8 cellular contexts compared by ENCODE assay signal in the genomic region with DNA sequence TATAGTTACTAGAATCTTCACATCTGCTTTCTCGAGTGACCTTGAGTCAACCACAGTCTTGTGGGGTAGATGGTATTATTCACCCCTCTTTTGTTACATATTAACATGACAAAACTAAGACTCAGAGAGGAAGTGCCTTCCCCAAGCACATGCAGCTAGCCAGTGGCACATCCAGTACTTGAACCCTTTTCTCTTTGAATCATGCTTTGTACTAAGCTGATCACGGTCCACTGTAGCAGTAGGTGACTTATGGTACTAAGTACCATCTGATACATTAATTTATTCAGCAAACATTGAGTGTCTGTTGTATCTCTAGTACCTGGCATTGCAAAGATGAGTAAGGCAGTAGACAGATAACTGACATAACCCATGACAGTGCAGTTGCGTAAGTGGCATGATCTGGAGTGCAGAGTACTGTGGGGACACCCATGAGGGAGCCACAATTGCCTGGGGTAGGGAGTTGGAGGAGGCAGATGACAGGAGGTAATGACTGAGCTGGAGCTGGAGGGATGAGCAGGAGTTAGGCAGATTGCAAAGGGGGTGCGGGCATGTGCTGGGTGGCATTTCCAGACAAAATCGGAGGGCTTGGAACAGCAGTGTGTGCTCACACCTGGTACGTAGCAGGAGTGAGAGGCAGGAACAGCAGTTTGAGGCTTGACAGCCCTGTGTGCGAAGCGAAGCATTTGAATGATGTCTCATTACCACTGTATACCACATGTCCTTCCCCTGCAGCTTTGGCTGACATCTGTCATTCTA. TPM values are rescaled to one million over a fixed set of nuclear protein-coding genes. Genes with fewer than 3 reads are reported as not detected.
A peak's percentile ranks its signal among the peaks of the same experiment; 100 is the strongest.
DNase-seq lines count a peak whose midpoint lies in the region; ATAC-seq and TF ChIP-seq lines count a peak whose summit lies in the region.

No MANE protein-coding gene starts in this region.

- H3K27ac ChIP-seq in trophoblast cell (ENCODE audit: low read depth, low read length): no peak overlapping the region
- H3K27ac ChIP-seq in smooth muscle cell (ENCODE audit: low read depth): no peak overlapping the region

- H2AK5ac ChIP-seq in trophoblast cell (ENCODE audit: low read length): no peak overlapping the region

- H2AFZ ChIP-seq in trophoblast cell (ENCODE audit: insufficient read depth, low read length, poor library complexity) (no peak overlapping the region), smooth muscle cell (ENCODE audit: low read depth) (no peak overlapping the region)

- no peaks in the 10 kb centered on the region for H3K27me3 ChIP-seq in trophoblast cell (ENCODE audit: insufficient read depth, low read length)
- H3K27me3 ChIP-seq in smooth muscle cell (ENCODE audit: low read depth): no peaks in the 10 kb centered on the region

- H3K79me2 ChIP-seq in trophoblast cell (ENCODE audit: control insufficient read depth, insufficient read depth, low read length, poor library complexity) (peaks cover 7% of the 10 kb centered on the region), smooth muscle cell (ENCODE audit: low read depth) (peaks cover 85% of the 10 kb centered on the region)

- no peak overlapping the region for H4K8ac ChIP-seq in trophoblast cell (ENCODE audit: low read depth, low read length)

- no peak for DNase-seq in activated CD8-positive, alpha-beta T cell treated with anti-CD3 and anti-CD28 coated beads, Interleukin-2, amount 10 ng/mL, durations not matched to agents 7 days and 5 days
- DNase-seq in activated CD8-positive, alpha-beta T cell treated with anti-CD3 and anti-CD28 coated beads for 36 hours: no peak
- DNase-seq in SIG-M5 treated with dmso at 0.1 percent for 504 hours (lab: John Stamatoyannopoulos, UW; ENCODE audit: unreplicated experiment): peak; percentile 90
- DNase-seq in trophoblast cell: peak; percentile 4 to 35
- no peak for DNase-seq in hippocampal formation (lab: John Stamatoyannopoulos, UW)
- DNase-seq in smooth muscle cell (lab: John Stamatoyannopoulos, UW; ENCODE audit: unreplicated experiment): no peak
- DNase-seq in GM10266 (ENCODE audit: extremely low spot score): no peak

- POLR2A ChIA-PET in activated CD8-positive, alpha-beta T cell treated with anti-CD3 and anti-CD28 coated beads, Interleukin-2, amount 10 ng/mL, durations not matched to agents 7 days and 5 days (lab: Charles Lee): interaction anchor here (0.7 kb wide), 1 partner anchor 11 kb away, joined by 5 read pairs; no protein-coding TSS in a partner anchor
- POLR2A ChIA-PET in activated CD8-positive, alpha-beta T cell treated with anti-CD3 and anti-CD28 coated beads for 36 hours (lab: Charles Lee): no interaction called here

- no peaks in the 10 kb centered on the region for H3K36me3 ChIP-seq in trophoblast cell (ENCODE audit: control insufficient read depth in 1 of 2, insufficient read depth in 2 of 2, low read length in 2 of 2)
- H3K36me3 ChIP-seq in smooth muscle cell (ENCODE audit: low read depth): no peaks in the 10 kb centered on the region

- H3K4me3 Mint-ChIP-seq in activated CD8-positive, alpha-beta T cell treated with anti-CD3 and anti-CD28 coated beads, Interleukin-2, amount 10 ng/mL, durations not matched to agents 7 days and 5 days: no peak overlapping the region
- H3K4me3 Mint-ChIP-seq in activated CD8-positive, alpha-beta T cell treated with anti-CD3 and anti-CD28 coated beads for 36 hours: no peak overlapping the region

- no peak overlapping the region for H4K12ac ChIP-seq in trophoblast cell (ENCODE audit: low read depth, low read length)

- H2BK5ac ChIP-seq in trophoblast cell (ENCODE audit: low read depth, low read length, poor library complexity): no peak overlapping the region

- H3K4me1 Mint-ChIP-seq in activated CD8-positive, alpha-beta T cell treated with anti-CD3 and anti-CD28 coated beads, Interleukin-2, amount 10 ng/mL, durations not matched to agents 7 days and 5 days (ENCODE audit: low read depth): peaks cover 59% of the 10 kb centered on the region
- H3K4me1 Mint-ChIP-seq in activated CD8-positive, alpha-beta T cell treated with anti-CD3 and anti-CD28 coated beads for 36 hours (ENCODE audit: low read depth): peaks cover 15% of the 10 kb centered on the region

- no peak overlapping the region for H3K4me2 ChIP-seq in trophoblast cell (ENCODE audit: low read length)
- H3K4me2 ChIP-seq in smooth muscle cell: no peak overlapping the region

- H3K27me3 Mint-ChIP-seq in activated CD8-positive, alpha-beta T cell treated with anti-CD3 and anti-CD28 coated beads, Interleukin-2, amount 10 ng/mL, durations not matched to agents 7 days and 5 days (ENCODE audit: low read depth): no peaks in the 10 kb centered on the region
- H3K27me3 Mint-ChIP-seq in activated CD8-positive, alpha-beta T cell treated with anti-CD3 and anti-CD28 coated beads for 36 hours: no peaks in the 10 kb centered on the region

- H4K91ac ChIP-seq in trophoblast cell (ENCODE audit: low read depth, low read length): no peak overlapping the region

- H3K36me3 Mint-ChIP-seq in activated CD8-positive, alpha-beta T cell treated with anti-CD3 and anti-CD28 coated beads, Interleukin-2, amount 10 ng/mL, durations not matched to agents 7 days and 5 days (ENCODE audit: low read depth): peaks cover 10% of the 10 kb centered on the region
- H3K36me3 Mint-ChIP-seq in activated CD8-positive, alpha-beta T cell treated with anti-CD3 and anti-CD28 coated beads for 36 hours (ENCODE audit: low read depth): peaks cover 1% of the 10 kb centered on the region

- no peak overlapping the region for H3K4me3 ChIP-seq in trophoblast cell (ENCODE audit: low read depth, low read length)
- no peak overlapping the region for H3K4me3 ChIP-seq in smooth muscle cell

- no peak overlapping the region for H2BK120ac ChIP-seq in trophoblast cell (ENCODE audit: insufficient read depth, low read length, poor library complexity)

- TF ChIP-seq CTCF in activated CD8-positive, alpha-beta T cell treated with anti-CD3 and anti-CD28 coated beads for 36 hours (IDR thresholded peaks at IDR 0.05): no peak
- no peak for TF ChIP-seq CTCF in smooth muscle cell (IDR thresholded peaks at IDR 0.05; ENCODE audit: borderline replicate concordance, insufficient read depth, poor library complexity, severe bottlenecking)
- TF ChIP-seq CTCF in GM10266 (IDR thresholded peaks at IDR 0.05; ENCODE audit: control insufficient read depth, insufficient read depth, low read depth, missing control alignments): no peak

- no peak overlapping the region for H3K23ac ChIP-seq in trophoblast cell (ENCODE audit: low read length)

- no peaks in the 10 kb centered on the region for H3K9me3 ChIP-seq in trophoblast cell (ENCODE audit: insufficient read depth, low read depth, low read length)
- no peaks in the 10 kb centered on the region for H3K9me3 ChIP-seq in smooth muscle cell (replicated peaks; ENCODE audit: low read depth)

- H3K18ac ChIP-seq in trophoblast cell (ENCODE audit: low read length): no peak overlapping the region

- no peak overlapping the region for H3K9ac ChIP-seq in trophoblast cell (ENCODE audit: low read length)
- no peak overlapping the region for H3K9ac ChIP-seq in smooth muscle cell (ENCODE audit: low read depth)

- intact Hi-C loops in activated CD8-positive, alpha-beta T cell treated with anti-CD3 and anti-CD28 coated beads for 36 hours (cut with micrococcal nuclease): no loop called here

- H3K4me1 ChIP-seq in trophoblast cell (ENCODE audit: control insufficient read depth in 1 of 2, insufficient read depth in 2 of 2, low read length in 2 of 2) (peaks cover 13 to 29% of the 10 kb centered on the region in 2 experiments), smooth muscle cell (ENCODE audit: low read depth) (peaks cover 20% of the 10 kb centered on the region)

- no peaks in the 10 kb centered on the region for H3F3A ChIP-seq in smooth muscle cell (ENCODE audit: low read depth)

- no peak for ATAC-seq in activated CD8-positive, alpha-beta T cell treated with anti-CD3 and anti-CD28 coated beads, Interleukin-2, amount 10 ng/mL, durations not matched to agents 7 days and 5 days
- ATAC-seq in activated CD8-positive, alpha-beta T cell treated with anti-CD3 and anti-CD28 coated beads for 36 hours: no peak
- peak; percentile 92 for ATAC-seq in HG03066 (IDR thresholded peaks at IDR 0.05; ENCODE audit: low read depth, unreplicated experiment)

- no peaks in the 10 kb centered on the region for H3K9me3 Mint-ChIP-seq in activated CD8-positive, alpha-beta T cell treated with anti-CD3 and anti-CD28 coated beads, Interleukin-2, amount 10 ng/mL, durations not matched to agents 7 days and 5 days (ENCODE audit: insufficient read depth)
- H3K9me3 Mint-ChIP-seq in activated CD8-positive, alpha-beta T cell treated with anti-CD3 and anti-CD28 coated beads for 36 hours: no peaks in the 10 kb centered on the region

- peaks cover 6% of the 10 kb centered on the region for H3K79me1 ChIP-seq in trophoblast cell (ENCODE audit: low read length)

- no peak overlapping the region for H2BK12ac ChIP-seq in trophoblast cell (ENCODE audit: low read length)

- no CpG with 5 or more reads among the region's 8 CpGs for WGBS in trophoblast cell (ENCODE audit: extremely low coverage, insufficient coverage, insufficient read length)
- WGBS in smooth muscle cell (ENCODE audit: low lambda C conversion rate): 89% methylated on average over 7 of the region's 8 CpGs

- CTCF ChIA-PET in activated CD8-positive, alpha-beta T cell treated with anti-CD3 and anti-CD28 coated beads, Interleukin-2, amount 10 ng/mL, durations not matched to agents 7 days and 5 days (lab: Charles Lee): interaction anchor here (0.8 to 1.4 kb wide), 2 partner anchors 10 to 11 kb away, joined by 3 to 4 read pairs; no protein-coding TSS in a partner anchor
- CTCF ChIA-PET in activated CD8-positive, alpha-beta T cell treated with anti-CD3 and anti-CD28 coated beads for 36 hours (lab: Charles Lee): no interaction called here

- H3K4ac ChIP-seq in trophoblast cell (ENCODE audit: low read depth, low read length): peak overlapping the region; percentile 65

- peak overlapping the region; percentile 37 for H3K27ac Mint-ChIP-seq in activated CD8-positive, alpha-beta T cell treated with anti-CD3 and anti-CD28 coated beads, Interleukin-2, amount 10 ng/mL, durations not matched to agents 7 days and 5 days
- no peak overlapping the region for H3K27ac Mint-ChIP-seq in activated CD8-positive, alpha-beta T cell treated with anti-CD3 and anti-CD28 coated beads for 36 hours

- H3K14ac ChIP-seq in trophoblast cell (ENCODE audit: low read length): no peak overlapping the region

- peaks cover 22% of the 10 kb centered on the region for H4K20me1 ChIP-seq in smooth muscle cell (ENCODE audit: low read depth)

RNA-seq across cellular contexts. Expression of a gene that starts 29.8 kb away (rescaled TPM):
- total RNA-seq in activated CD8-positive, alpha-beta T cell treated with anti-CD3 and anti-CD28 coated beads, Interleukin-2, amount 10 ng/mL, durations not matched to agents 7 days and 5 days: 10 to 100 TPM; 28.4 to 32.4 TPM
- total RNA-seq in activated CD8-positive, alpha-beta T cell treated with anti-CD3 and anti-CD28 coated beads for 36 hours: 10 to 100 TPM; 66.5 to 72.2 TPM
- polyA plus RNA-seq in trophoblast cell (2013): 77.1 and 81.6 TPM in 2 replicates
- total RNA-seq in smooth muscle cell: 27.5 and 39.5 TPM in 2 replicates
- polyA plus RNA-seq in smooth muscle cell: 32.6 and 37.5 TPM in 2 replicates

Comparison
In these comparisons a context has a peak if more than half of its experiments do, and no peak if none do; other contexts are left out.
1. DNase-seq: peak in SIG-M5 treated with dmso at 0.1 percent for 504 hours (single experiment) and trophoblast cell (2 of 2); none in activated CD8-positive, alpha-beta T cell treated with anti-CD3 and anti-CD28 coated beads, Interleukin-2, amount 10 ng/mL, durations not matched to agents 7 days and 5 days (single experiment), activated CD8-positive, alpha-beta T cell treated with anti-CD3 and anti-CD28 coated beads for 36 hours (single experiment), hippocampal formation (0 of 2), smooth muscle cell (single experiment) and GM10266 (single experiment).